In genomic region chr7:94650137-94650536, GRCh38 we compare ENCODE assay signal across 2 cellular contexts.
TF ChIP-seq lines count a peak whose summit lies in the region.

No MANE protein-coding gene starts in this region.

TF ChIP-seq in SK-N-SH treated with all-trans-retinoic acid at 6 μM for 48 hours, 23 proteins besides CTCF, POLR2A, EP300 and RAD21 (continued from another document):
- TF ChIP-seq PPARA (CRISPR knock-in tag; IDR thresholded peaks at IDR 0.05; ENCODE audit: borderline replicate concordance) = no peak
TF ChIP-seq in SK-N-SH treated with all-trans-retinoic acid at 6 μM for 48 hours: peak in this region for 0.

TF ChIP-seq in HepG2, 621 proteins besides CTCF, POLR2A, EP300 and RAD21 (continued from another document):
- TF ChIP-seq ZNF687 (CRISPR knock-in tag; IDR thresholded peaks at IDR 0.05) (0 out of 2 replicates have a peak, but pooled peaks have one; percentile 13), ZFP62 (CRISPR knock-in tag; IDR thresholded peaks at IDR 0.05) (no peak), ZNF564 (CRISPR knock-in tag; IDR thresholded peaks at IDR 0.05) (no peak), ZFY (CRISPR knock-in tag; IDR thresholded peaks at IDR 0.05) (peak; percentile 11; the same call in 1 of the 2 replicates), ZNF280D (CRISPR knock-in tag; IDR thresholded peaks at IDR 0.05) (0 out of 2 replicates have a peak, but pooled peaks have one; percentile 0), ZBTB7B (CRISPR knock-in tag; IDR thresholded peaks at IDR 0.05) (0 out of 2 replicates have a peak, but pooled peaks have one; percentile 5)
